In genomic region chr4:164177186-164177585, GRCh38 we compare ENCODE assay signal across 21 cellular contexts.
A peak's percentile ranks its signal among the peaks of the same experiment; 100 is the strongest.
DNase-seq lines count a peak whose midpoint lies in the region; TF ChIP-seq lines count a peak whose summit lies in the region.
"Had no signal": no experiment of that assay in that cellular context is flagged by ENCODE, and none has a peak within 500 bp of the region (broad histone marks: within the 10 kb centered on the region; RNA-seq: fewer than 3 reads in every experiment).

No MANE protein-coding gene starts in this region.

- H3K27ac ChIP-seq in cingulate gyrus (ENCODE audit: low read depth, low read length) (peak overlapping the region; percentile 82), neural progenitor cell (no peak overlapping the region)
- H3K27ac ChIP-seq: 22Rv1, C4-2B, Peyer's patch, SJSA1 had no signal

- no peaks in the 10 kb centered on the region for H3K27me3 ChIP-seq in neural progenitor cell
- H3K27me3 ChIP-seq: Peyer's patch, SJSA1 had no signal

- no peak for TF ChIP-seq CTCF in neural progenitor cell (IDR thresholded peaks at IDR 0.05)

- no peak overlapping the region for H3K4me3 ChIP-seq in neural progenitor cell
- H3K4me3 ChIP-seq: Peyer's patch, SJSA1 had no signal

- no peak overlapping the region for H3K9ac ChIP-seq in neural progenitor cell

- no peaks in the 10 kb centered on the region for H3K9me3 ChIP-seq in neural progenitor cell (ENCODE audit: low read depth)
- H3K9me3 ChIP-seq: Peyer's patch, SJSA1 had no signal

- H3F3A ChIP-seq in neural progenitor cell (ENCODE audit: low read depth): no peaks in the 10 kb centered on the region

- peaks cover 7% of the 10 kb centered on the region for H3K4me1 ChIP-seq in neural progenitor cell
- H3K4me1 ChIP-seq: Peyer's patch, SJSA1 had no signal

- H3K4me2 ChIP-seq in neural progenitor cell: no peak overlapping the region

- H2AFZ ChIP-seq in neural progenitor cell (replicated peaks): no peak overlapping the region

- no peaks in the 10 kb centered on the region for H3K36me3 Mint-ChIP-seq in neural progenitor cell
- H3K36me3 Mint-ChIP-seq: CD8-positive, alpha-beta memory T cell; IgD-negative memory B cell had no signal

- no peaks in the 10 kb centered on the region for H3K9me3 Mint-ChIP-seq in neural progenitor cell

- H4K20me1 ChIP-seq in neural progenitor cell (ENCODE audit: low read depth): no peaks in the 10 kb centered on the region

- peak; percentile 53 for DNase-seq in Ammon's horn (ENCODE audit: low spot score)
- peak; percentile 52 for DNase-seq in midbrain (lab: John Stamatoyannopoulos, UW)
- peak; percentile 21 for DNase-seq in retina
- DNase-seq in activated CD4-positive, alpha-beta T cell treated with anti-CD3 and anti-CD28 coated beads for 48 hours: no peak
- no peak for DNase-seq in AG08396 (ENCODE audit: low spot score)
- no peak for DNase-seq in neural progenitor cell (ENCODE audit: low spot score)
- DNase-seq in NCI-H2081 (lab: John Stamatoyannopoulos, UW): no peak
- DNase-seq: AML-193; Calu3; CD8-positive, alpha-beta memory T cell; DMS153; NCI-H1694; NCI-H2081 treated with DMSO at 0.1 percent for 48 hours; NCI-H446; NCI-H526; Peyer's patch had no signal

- no peaks in the 10 kb centered on the region for H3K36me3 ChIP-seq in neural progenitor cell
- H3K36me3 ChIP-seq: Peyer's patch, SJSA1 had no signal

- H3K27ac Mint-ChIP-seq in neural progenitor cell: no peak overlapping the region
- H3K27ac Mint-ChIP-seq: CD8-positive, alpha-beta memory T cell; IgD-negative memory B cell had no signal

- H3K4me3 Mint-ChIP-seq in neural progenitor cell: no peak overlapping the region
- H3K4me3 Mint-ChIP-seq: CD8-positive, alpha-beta memory T cell; IgD-negative memory B cell had no signal

- H3K79me2 ChIP-seq in neural progenitor cell (ENCODE audit: low read depth): no peaks in the 10 kb centered on the region

- peaks cover 6% of the 10 kb centered on the region for H3K4me1 Mint-ChIP-seq in neural progenitor cell
- H3K4me1 Mint-ChIP-seq: CD8-positive, alpha-beta memory T cell; IgD-negative memory B cell had no signal

- no peaks in the 10 kb centered on the region for H3K27me3 Mint-ChIP-seq in neural progenitor cell (ENCODE audit: insufficient read depth, low read depth)
- H3K27me3 Mint-ChIP-seq: IgD-negative memory B cell had no signal

Comparison
In these comparisons a context has a peak if more than half of its experiments do, and no peak if none do; other contexts are left out.
1. DNase-seq: peak in Ammon's horn (single experiment), midbrain (single experiment) and retina (single experiment); none in activated CD4-positive, alpha-beta T cell treated with anti-CD3 and anti-CD28 coated beads for 48 hours (single experiment), AG08396 (single experiment), neural progenitor cell (single experiment) and NCI-H2081 (0 of 2).